10 cellular contexts compared by ENCODE assay signal in genomic region chr10:100043796-100044195, GRCh38. TPM values are rescaled to one million over a fixed set of nuclear protein-coding genes. Genes with fewer than 3 reads are reported as not detected.
DNase-seq lines count a peak whose midpoint lies in the region; ATAC-seq, FAIRE-seq and TF ChIP-seq lines count a peak whose summit lies in the region.
"Had no signal": no experiment of that assay in that cellular context is flagged by ENCODE, and none has a peak within 500 bp of the region (broad histone marks: within the 10 kb centered on the region; RNA-seq: fewer than 3 reads in every experiment).

No MANE protein-coding gene starts in this region.

- intact Hi-C loops in colonic mucosa (cut with DNase I) (no loop called here), lower leg skin (cut with DNase I; ENCODE audit: low total_unique reads) (no loop called here)

- TF ChIP-seq CTCF in colonic mucosa (IDR thresholded peaks at IDR 0.05) = no peak
- TF ChIP-seq CTCF in lower leg skin (IDR thresholded peaks at IDR 0.05) = no peak
- TF ChIP-seq CTCF in tibial nerve (IDR thresholded peaks at IDR 0.05) = no peak

- H3K4me1 ChIP-seq in colonic mucosa = peaks cover 5% of the 10 kb centered on the region
- H3K4me1 ChIP-seq in tibial nerve = peaks cover 0 to 27% (median 3%) of the 10 kb centered on the region in 4 donors
- H3K4me1 ChIP-seq: ascending aorta had no signal

- DNase-seq in KBM-7 (peak; percentile 46), colonic mucosa (no peak), lower leg skin (ENCODE audit: low spot score in 2 of 2) (peak; percentile 66 to 87), tibial nerve (ENCODE audit: low spot score in 2 of 2) (peak; percentile 35 to 47), COR-L47 (lab: John Stamatoyannopoulos, UW) (no peak), frontal cortex (ENCODE audit: low spot score in 2 of 2) (no peak), RPMI8226 (no peak)

- H3K4me3 ChIP-seq in colonic mucosa = no peak overlapping the region
- no peak overlapping the region for H3K4me3 ChIP-seq in lower leg skin (ENCODE audit: low read depth, poor library complexity, severe bottlenecking)
- no peak overlapping the region for H3K4me3 ChIP-seq in tibial nerve
- H3K4me3 ChIP-seq: ascending aorta had no signal

- no peaks in the 10 kb centered on the region for H3K36me3 ChIP-seq in colonic mucosa
- no peaks in the 10 kb centered on the region for H3K36me3 ChIP-seq in tibial nerve
- H3K36me3 ChIP-seq: ascending aorta had no signal

- no peak for ATAC-seq in HG03175 (IDR thresholded peaks at IDR 0.05; ENCODE audit: unreplicated experiment)

- TF ChIP-seq POLR2A in lower leg skin (IDR thresholded peaks at IDR 0.05) (no peak), tibial nerve (IDR thresholded peaks at IDR 0.05) (no peak)

- in situ Hi-C loops in KBM-7 (cut with MboI; ENCODE audit: low pct_unique_long_range_greater_than_20kb, low sequenced_read_pairs) = loop anchor here (25.0 kb wide), 1 partner anchor 181 kb away; no protein-coding TSS in a partner anchor

- H3K9ac ChIP-seq in colonic mucosa (ENCODE audit: low read depth in 2 of 2, low read length in 2 of 2) = no peak overlapping the region

- H3K27me3 ChIP-seq in colonic mucosa (no peaks in the 10 kb centered on the region), tibial nerve (no peaks in the 10 kb centered on the region)
- H3K27me3 ChIP-seq: ascending aorta had no signal

- H3K27ac ChIP-seq in colonic mucosa = peak overlapping the region; percentile 35
- peak overlapping the region in 2 of 4 donors; percentile 36 to 64 for H3K27ac ChIP-seq in tibial nerve
- H3K27ac ChIP-seq: ascending aorta had no signal

- TF ChIP-seq EP300 in tibial nerve (IDR thresholded peaks at IDR 0.05) = no peak

- no peaks in the 10 kb centered on the region for H3K9me3 ChIP-seq in colonic mucosa
- no peaks in the 10 kb centered on the region for H3K9me3 ChIP-seq in tibial nerve
- H3K9me3 ChIP-seq: ascending aorta had no signal

- no peak for FAIRE-seq in frontal cortex (lab: Jason Lieb, UNC)

- 12 to 15% methylated on average over 3 of the region's 3 CpGs for WGBS in lower leg skin, 2 donors
- WGBS in tibial nerve, 2 donors = 18 to 20% methylated on average over 3 of the region's 3 CpGs

RNA-seq across cellular contexts. Expression of gene DNMBP, which starts 34.0 kb away (rescaled TPM):
- total RNA-seq in colonic mucosa (10 to 100 TPM; 38.4 to 53.5 TPM), lower leg skin (10 to 100 TPM; 39.8 to 78.0 (median 61.9) TPM), tibial nerve (10 to 100 TPM; 21.6 to 28.8 (median 24.6) TPM), frontal cortex (2.9 TPM)

RNA-seq across cellular contexts. Expression of gene CPN1, which starts 37.9 kb away (rescaled TPM):
- total RNA-seq in colonic mucosa (not detected), lower leg skin (not detected), tibial nerve (not detected), frontal cortex (not detected)
- total RNA-seq: ascending aorta, NCI-H460 had no signal

Comparison
In these comparisons a context has a peak if more than half of its experiments do, and no peak if none do; other contexts are left out.
1. DNase-seq: peak in KBM-7 (single experiment), lower leg skin (2 of 2) and tibial nerve (2 of 2); none in colonic mucosa (single experiment), COR-L47 (single experiment), frontal cortex (0 of 2) and RPMI8226 (single experiment).